In the genomic region with DNA sequence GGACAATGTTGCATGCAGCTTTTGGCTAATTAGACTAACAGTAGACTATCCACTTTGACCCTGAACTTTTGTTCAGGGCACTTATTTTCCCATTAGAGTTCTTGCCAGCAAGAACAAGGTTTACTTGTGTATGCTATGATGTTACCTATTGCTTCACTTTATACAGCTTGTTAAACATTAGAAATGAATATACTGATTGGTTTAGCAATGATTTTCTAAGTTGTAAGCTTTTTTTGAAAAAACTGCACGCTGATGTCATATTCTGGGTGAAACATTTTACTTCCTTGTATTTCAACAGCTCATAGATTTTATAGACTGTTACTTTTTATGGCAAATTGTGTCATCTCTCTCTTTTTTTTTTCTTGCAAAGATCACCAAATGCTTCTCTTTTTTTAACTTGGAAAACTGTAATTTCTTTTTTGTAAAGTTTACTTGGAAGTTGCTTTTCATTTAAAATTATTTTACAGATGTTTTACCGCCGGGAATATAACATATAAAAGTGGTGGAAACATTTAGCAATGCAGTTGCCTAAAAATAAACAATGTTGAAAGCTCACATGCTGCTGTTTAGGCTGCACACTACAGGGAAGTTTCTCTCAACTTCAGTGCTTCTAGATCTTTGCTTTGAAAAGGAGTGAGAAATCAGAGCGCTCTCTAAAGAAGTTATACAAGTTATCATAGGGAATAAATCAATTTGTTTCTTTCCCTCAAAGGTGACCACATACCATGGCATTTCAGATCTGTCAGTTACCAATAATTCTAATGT, we compare ENCODE assay signal across 1 cellular context.
TF ChIP-seq lines count a peak whose summit lies in the region.

No MANE protein-coding gene starts in this region.

TF ChIP-seq in SK-N-SH treated with all-trans-retinoic acid at 6 μM for 48 hours, 23 proteins besides CTCF, POLR2A, EP300 and RAD21 (continued from another document):
- TF ChIP-seq, protein P1, sequence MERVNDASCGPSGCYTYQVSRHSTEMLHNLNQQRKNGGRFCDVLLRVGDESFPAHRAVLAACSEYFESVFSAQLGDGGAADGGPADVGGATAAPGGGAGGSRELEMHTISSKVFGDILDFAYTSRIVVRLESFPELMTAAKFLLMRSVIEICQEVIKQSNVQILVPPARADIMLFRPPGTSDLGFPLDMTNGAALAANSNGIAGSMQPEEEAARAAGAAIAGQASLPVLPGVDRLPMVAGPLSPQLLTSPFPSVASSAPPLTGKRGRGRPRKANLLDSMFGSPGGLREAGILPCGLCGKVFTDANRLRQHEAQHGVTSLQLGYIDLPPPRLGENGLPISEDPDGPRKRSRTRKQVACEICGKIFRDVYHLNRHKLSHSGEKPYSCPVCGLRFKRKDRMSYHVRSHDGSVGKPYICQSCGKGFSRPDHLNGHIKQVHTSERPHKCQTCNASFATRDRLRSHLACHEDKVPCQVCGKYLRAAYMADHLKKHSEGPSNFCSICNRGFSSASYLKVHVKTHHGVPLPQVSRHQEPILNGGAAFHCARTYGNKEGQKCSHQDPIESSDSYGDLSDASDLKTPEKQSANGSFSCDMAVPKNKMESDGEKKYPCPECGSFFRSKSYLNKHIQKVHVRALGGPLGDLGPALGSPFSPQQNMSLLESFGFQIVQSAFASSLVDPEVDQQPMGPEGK (CRISPR knock-in tag; IDR thresholded peaks at IDR 0.05; ENCODE audit: borderline replicate concordance), result no peak
- no peak for TF ChIP-seq ZNF70 (CRISPR knock-in tag; IDR thresholded peaks at IDR 0.05)
- no peak for TF ChIP-seq ZFP30 (CRISPR knock-in tag; IDR thresholded peaks at IDR 0.05)
- TF ChIP-seq RARB (CRISPR knock-in tag; IDR thresholded peaks at IDR 0.05), result no peak
- TF ChIP-seq PPARA (CRISPR knock-in tag; IDR thresholded peaks at IDR 0.05; ENCODE audit: borderline replicate concordance), result no peak
- TF ChIP-seq ZC3H10 (CRISPR knock-in tag; IDR thresholded peaks at IDR 0.05), result no peak
- TF ChIP-seq BACH2 (CRISPR knock-in tag; IDR thresholded peaks at IDR 0.05; ENCODE audit: borderline replicate concordance), result no peak
- TF ChIP-seq, protein P2, sequence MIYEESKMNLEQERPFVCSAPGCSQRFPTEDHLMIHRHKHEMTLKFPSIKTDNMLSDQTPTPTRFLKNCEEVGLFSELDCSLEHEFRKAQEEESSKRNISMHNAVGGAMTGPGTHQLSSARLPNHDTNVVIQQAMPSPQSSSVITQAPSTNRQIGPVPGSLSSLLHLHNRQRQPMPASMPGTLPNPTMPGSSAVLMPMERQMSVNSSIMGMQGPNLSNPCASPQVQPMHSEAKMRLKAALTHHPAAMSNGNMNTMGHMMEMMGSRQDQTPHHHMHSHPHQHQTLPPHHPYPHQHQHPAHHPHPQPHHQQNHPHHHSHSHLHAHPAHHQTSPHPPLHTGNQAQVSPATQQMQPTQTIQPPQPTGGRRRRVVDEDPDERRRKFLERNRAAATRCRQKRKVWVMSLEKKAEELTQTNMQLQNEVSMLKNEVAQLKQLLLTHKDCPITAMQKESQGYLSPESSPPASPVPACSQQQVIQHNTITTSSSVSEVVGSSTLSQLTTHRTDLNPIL (CRISPR knock-in tag; IDR thresholded peaks at IDR 0.05; ENCODE audit: low read depth), result no peak
- no peak for TF ChIP-seq GLIS3 (CRISPR knock-in tag; IDR thresholded peaks at IDR 0.05)
- no peak for TF ChIP-seq ZNF8 (CRISPR knock-in tag; IDR thresholded peaks at IDR 0.05)
